ENCODE assay signal across 12 cellular contexts in the genomic region with DNA sequence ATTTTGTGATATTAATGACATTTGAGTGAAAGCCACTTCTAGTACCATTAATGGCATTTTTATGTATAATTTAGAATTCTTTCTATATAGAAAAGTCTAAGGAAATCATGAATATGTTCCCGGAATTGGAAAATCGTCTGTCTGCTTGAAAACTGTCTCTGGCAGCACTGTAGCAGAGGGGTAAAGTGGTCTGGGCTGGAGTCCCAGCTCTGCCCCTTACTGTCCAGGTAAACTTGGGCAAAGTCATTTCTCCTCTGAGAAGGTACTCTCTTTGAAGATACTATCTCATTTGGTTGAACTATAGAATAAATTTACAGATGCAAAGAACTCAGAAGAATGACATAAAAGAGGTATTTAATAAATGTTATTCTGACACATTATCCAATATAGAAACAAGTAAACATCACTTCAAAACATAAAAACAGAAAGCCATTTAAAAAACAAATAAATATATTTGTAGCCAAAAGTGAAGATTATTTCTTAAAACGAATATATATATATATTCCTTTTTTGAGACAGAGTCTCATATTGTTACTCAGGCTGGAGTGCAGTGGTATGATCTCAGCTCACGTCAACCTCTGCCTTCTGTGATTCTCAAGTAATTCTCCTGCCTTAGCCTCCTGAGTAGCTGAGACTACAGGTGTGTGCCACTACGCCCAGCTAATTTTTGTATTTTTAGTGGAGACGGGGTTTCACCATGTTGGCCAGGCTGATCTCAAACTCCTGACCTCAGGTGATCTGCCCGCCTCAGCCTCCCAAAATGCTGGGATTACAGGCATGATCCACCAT.
DNase-seq lines count a peak whose midpoint lies in the region; ATAC-seq and TF ChIP-seq lines count a peak whose summit lies in the region.
"Had no signal": no experiment of that assay in that cellular context is flagged by ENCODE, and none has a peak within 500 bp of the region (broad histone marks: within the 10 kb centered on the region; RNA-seq: fewer than 3 reads in every experiment).

No MANE protein-coding gene starts in this region.

- H3K4me3 ChIP-seq in CD4-positive, CD25-positive, alpha-beta regulatory T cell (ENCODE audit: low read depth, low read length) = peak overlapping the region; percentile 59
- no peak overlapping the region for H3K4me3 ChIP-seq in HL-60 (replicated peaks; ENCODE audit: insufficient read depth, low read length)
- peak overlapping the region; percentile 5 for H3K4me3 ChIP-seq in naive thymus-derived CD4-positive, alpha-beta T cell (ENCODE audit: low read length)
- H3K4me3 ChIP-seq: gastrocnemius medialis, SK-N-MC had no signal

- POLR2A ChIA-PET in activated CD8-positive, alpha-beta T cell treated with anti-CD3 and anti-CD28 coated beads for 36 hours (lab: Charles Lee) = interaction anchor here (0.8 to 1.0 kb wide), 2 partner anchors 150 to 194 kb away, joined by 3 to 5 read pairs; partner anchors contain the start of gene ITGA4
- POLR2A ChIA-PET in naive thymus-derived CD4-positive, alpha-beta T cell (lab: Charles Lee) = interaction anchor here (1.0 to 8.1 kb wide), 8 partner anchors 12 to 202 kb away, joined by 3 to 69 read pairs (median 6); partner anchors contain the start of gene ITGA4

- peak overlapping the region; percentile 80 for H3K27ac ChIP-seq in CD4-positive, CD25-positive, alpha-beta regulatory T cell (ENCODE audit: insufficient read depth, low read length, poor library complexity, severe bottlenecking)
- peak overlapping the region; percentile 95 for H3K27ac ChIP-seq in HL-60 (replicated peaks)
- peak overlapping the region; percentile 84 for H3K27ac ChIP-seq in naive thymus-derived CD4-positive, alpha-beta T cell (ENCODE audit: low read depth, low read length)
- H3K27ac ChIP-seq: gastrocnemius medialis, SK-N-MC had no signal

- DNase-seq in CD4-positive, CD25-positive, alpha-beta regulatory T cell = no peak
- DNase-seq in HL-60 (ENCODE audit: low read depth in 1 of 2, low spot score in 1 of 2) (no peak), hippocampal formation (lab: John Stamatoyannopoulos, UW) (no peak), sciatic nerve (ENCODE audit: low spot score) (no peak), HFFc6 (no peak), T-helper 9 cell (no peak)
- DNase-seq in activated CD8-positive, alpha-beta T cell treated with anti-CD3 and anti-CD28 coated beads for 36 hours = peak; percentile 40
- DNase-seq in naive thymus-derived CD4-positive, alpha-beta T cell = peak in 2 of 9 donors; percentile 31 to 47
- DNase-seq: COR-L47, gastrocnemius medialis, NCI-H187 treated with DMSO at 0.1 percent for 48 hours had no signal

- H3K4me3 Mint-ChIP-seq in CD4-positive, CD25-positive, alpha-beta regulatory T cell = peak overlapping the region in 3 of 4 donors; percentile 29 to 75 (median 56)
- H3K4me3 Mint-ChIP-seq in activated CD8-positive, alpha-beta T cell treated with anti-CD3 and anti-CD28 coated beads for 36 hours = peak overlapping the region; percentile 52
- peak overlapping the region; percentile 39 to 94 (median 82) for H3K4me3 Mint-ChIP-seq in naive thymus-derived CD4-positive, alpha-beta T cell
- no peak overlapping the region for H3K4me3 Mint-ChIP-seq in HFFc6

- peaks cover 38 to 66% (median 47%) of the 10 kb centered on the region in 4 donors for H3K4me1 Mint-ChIP-seq in CD4-positive, CD25-positive, alpha-beta regulatory T cell
- peaks cover 52% of the 10 kb centered on the region for H3K4me1 Mint-ChIP-seq in activated CD8-positive, alpha-beta T cell treated with anti-CD3 and anti-CD28 coated beads for 36 hours (ENCODE audit: low read depth)
- peaks cover 42 to 83% (median 76%) of the 10 kb centered on the region in 7 donors for H3K4me1 Mint-ChIP-seq in naive thymus-derived CD4-positive, alpha-beta T cell
- H3K4me1 Mint-ChIP-seq in HFFc6 (ENCODE audit: low read depth) = peaks cover 17% of the 10 kb centered on the region; the same call in 1 of the 2 replicates

- H3K36me3 Mint-ChIP-seq in CD4-positive, CD25-positive, alpha-beta regulatory T cell = no peaks in the 10 kb centered on the region
- H3K36me3 Mint-ChIP-seq in activated CD8-positive, alpha-beta T cell treated with anti-CD3 and anti-CD28 coated beads for 36 hours (ENCODE audit: low read depth) = no peaks in the 10 kb centered on the region
- H3K36me3 Mint-ChIP-seq in naive thymus-derived CD4-positive, alpha-beta T cell = no peaks in the 10 kb centered on the region
- H3K36me3 Mint-ChIP-seq in HFFc6 (ENCODE audit: low read depth) = no peaks in the 10 kb centered on the region

- no peak for ATAC-seq in CD4-positive, CD25-positive, alpha-beta regulatory T cell (ENCODE audit: low read depth in 2 of 2)
- no peak for ATAC-seq in activated CD8-positive, alpha-beta T cell treated with anti-CD3 and anti-CD28 coated beads for 36 hours
- no peak for ATAC-seq in naive thymus-derived CD4-positive, alpha-beta T cell
- no peak for ATAC-seq in sciatic nerve
- ATAC-seq: gastrocnemius medialis had no signal

- no peaks in the 10 kb centered on the region for H3K9me3 ChIP-seq in CD4-positive, CD25-positive, alpha-beta regulatory T cell (ENCODE audit: control insufficient read depth in 2 of 2, low read length in 2 of 2)
- H3K9me3 ChIP-seq in naive thymus-derived CD4-positive, alpha-beta T cell (ENCODE audit: control insufficient read depth in 2 of 3, low read length in 3 of 3) = no peaks in the 10 kb centered on the region
- H3K9me3 ChIP-seq: gastrocnemius medialis had no signal

- intact Hi-C loops in activated CD8-positive, alpha-beta T cell treated with anti-CD3 and anti-CD28 coated beads for 36 hours (cut with micrococcal nuclease) = loop anchor here (5.0 kb wide), 1 partner anchor 200 kb away; no protein-coding TSS in a partner anchor
- intact Hi-C loops in naive thymus-derived CD4-positive, alpha-beta T cell (cut with micrococcal nuclease) = loop anchor here (1.0 to 10.0 kb wide), 4 partner anchors 165 to 1300 kb away; partner anchors contain the start of genes UBE2E3 (in 2 of the 2) and CWC22 (in 1 of the 2)
- intact Hi-C loops in sciatic nerve (cut with DNase I) = no loop called here

- CTCF ChIA-PET in activated CD8-positive, alpha-beta T cell treated with anti-CD3 and anti-CD28 coated beads for 36 hours (lab: Charles Lee) = interaction anchor here (0.9 to 3.3 kb wide), 4 partner anchors 8 to 202 kb away, joined by 3 to 20 read pairs (median 10); partner anchors contain the start of gene ITGA4
- CTCF ChIA-PET in naive thymus-derived CD4-positive, alpha-beta T cell (lab: Charles Lee) = interaction anchor here (0.6 to 1.9 kb wide), 5 partner anchors 9 to 132 kb away, joined by 3 to 5 read pairs (median 4); no protein-coding TSS in a partner anchor

- no peaks in the 10 kb centered on the region for H3K36me3 ChIP-seq in CD4-positive, CD25-positive, alpha-beta regulatory T cell (ENCODE audit: control insufficient read depth, insufficient read depth, low read length)
- H3K36me3 ChIP-seq in naive thymus-derived CD4-positive, alpha-beta T cell (ENCODE audit: control insufficient read depth in 2 of 3, insufficient read depth in 3 of 3, low read length in 3 of 3) = no peaks in the 10 kb centered on the region
- H3K36me3 ChIP-seq: gastrocnemius medialis had no signal

- no peaks in the 10 kb centered on the region for H3K27me3 ChIP-seq in CD4-positive, CD25-positive, alpha-beta regulatory T cell (ENCODE audit: control insufficient read depth, insufficient read depth, low read length)
- no peaks in the 10 kb centered on the region for H3K27me3 ChIP-seq in HL-60 (ENCODE audit: insufficient read depth, poor library complexity, severe bottlenecking)
- no peaks in the 10 kb centered on the region for H3K27me3 ChIP-seq in naive thymus-derived CD4-positive, alpha-beta T cell (ENCODE audit: control insufficient read depth in 2 of 2, insufficient read depth in 2 of 2, low read length in 2 of 2)
- H3K27me3 ChIP-seq: gastrocnemius medialis had no signal

- TF ChIP-seq CTCF in HL-60 (IDR thresholded peaks at IDR 0.05; ENCODE audit: insufficient read depth, low read length) (no peak), HFFc6 (IDR thresholded peaks at IDR 0.05) (no peak)
- no peak for TF ChIP-seq CTCF in activated CD8-positive, alpha-beta T cell treated with anti-CD3 and anti-CD28 coated beads for 36 hours (IDR thresholded peaks at IDR 0.05)

- H3K27ac Mint-ChIP-seq in CD4-positive, CD25-positive, alpha-beta regulatory T cell = peak overlapping the region; percentile 88 to 95 (median 91)
- peak overlapping the region; percentile 92 for H3K27ac Mint-ChIP-seq in activated CD8-positive, alpha-beta T cell treated with anti-CD3 and anti-CD28 coated beads for 36 hours
- peak overlapping the region; percentile 90 to 100 (median 95) for H3K27ac Mint-ChIP-seq in naive thymus-derived CD4-positive, alpha-beta T cell
- H3K27ac Mint-ChIP-seq in HFFc6 = no peak overlapping the region

- H3K9me3 Mint-ChIP-seq in CD4-positive, CD25-positive, alpha-beta regulatory T cell = no peaks in the 10 kb centered on the region
- H3K9me3 Mint-ChIP-seq in activated CD8-positive, alpha-beta T cell treated with anti-CD3 and anti-CD28 coated beads for 36 hours = no peaks in the 10 kb centered on the region
- H3K9me3 Mint-ChIP-seq in naive thymus-derived CD4-positive, alpha-beta T cell = no peaks in the 10 kb centered on the region
- H3K9me3 Mint-ChIP-seq in HFFc6 = no peaks in the 10 kb centered on the region

- no peaks in the 10 kb centered on the region for H3K27me3 Mint-ChIP-seq in CD4-positive, CD25-positive, alpha-beta regulatory T cell
- H3K27me3 Mint-ChIP-seq in activated CD8-positive, alpha-beta T cell treated with anti-CD3 and anti-CD28 coated beads for 36 hours = no peaks in the 10 kb centered on the region
- H3K27me3 Mint-ChIP-seq in naive thymus-derived CD4-positive, alpha-beta T cell = no peaks in the 10 kb centered on the region
- H3K27me3 Mint-ChIP-seq in HFFc6 (ENCODE audit: insufficient read depth) = no peaks in the 10 kb centered on the region; the same call in 1 of the 2 replicates

- H3K4me1 ChIP-seq in CD4-positive, CD25-positive, alpha-beta regulatory T cell (ENCODE audit: control insufficient read depth, insufficient read depth, low read length, poor library complexity, severe bottlenecking) = peaks cover 48% of the 10 kb centered on the region
- H3K4me1 ChIP-seq in naive thymus-derived CD4-positive, alpha-beta T cell (ENCODE audit: control insufficient read depth in 2 of 2, insufficient read depth in 2 of 2, low read length in 2 of 2) = peaks cover 59 to 71% of the 10 kb centered on the region in 2 donors
- H3K4me1 ChIP-seq: gastrocnemius medialis had no signal
